2 cellular contexts compared by ENCODE assay signal in genomic region chr1:16781033-16781432, GRCh38. TPM values are rescaled to one million over a fixed set of nuclear protein-coding genes. Genes with fewer than 3 reads are reported as not detected.
"Had no signal": no experiment of that assay in that cellular context is flagged by ENCODE, and none has a peak within 500 bp of the region (broad histone marks: within the 10 kb centered on the region; RNA-seq: fewer than 3 reads in every experiment).

No MANE protein-coding gene starts in this region.

RNA-seq across cellular contexts. Expression of gene RNU1-4, which starts 40.7 kb away (rescaled TPM):
- total RNA-seq: LHCN-M2 had no signal
- polyA plus RNA-seq: adipose tissue had no signal
